Comparison of ENCODE assay signal across 9 cellular contexts in genomic region chr11:57903441-57904123, GRCh38.
DNase-seq lines count a peak whose midpoint lies in the region; ATAC-seq lines count a peak whose summit lies in the region.
"Had no signal": no experiment of that assay in that cellular context is flagged by ENCODE, and none has a peak within 500 bp of the region (broad histone marks: within the 10 kb centered on the region; RNA-seq: fewer than 3 reads in every experiment).

No MANE protein-coding gene starts in this region.

- no peak overlapping the region for H3K27ac Mint-ChIP-seq in activated T-helper 17 cell treated with anti-CD3 and anti-CD28 coated beads, Interleukin-2, amount 50 U/mL, for 72 hours
- no peak overlapping the region for H3K27ac Mint-ChIP-seq in natural killer cell treated with Interleukin-12 subunit alpha and Interleukin-12 subunit beta and Interleukin-15 and Interleukin-18, amount 100 ng/mL, for 72 hours
- H3K27ac Mint-ChIP-seq: brain had no signal

- H3K4me3 Mint-ChIP-seq in activated T-helper 17 cell treated with anti-CD3 and anti-CD28 coated beads, Interleukin-2, amount 50 U/mL, for 72 hours: no peak overlapping the region
- no peak overlapping the region for H3K4me3 Mint-ChIP-seq in natural killer cell treated with Interleukin-12 subunit alpha and Interleukin-12 subunit beta and Interleukin-15 and Interleukin-18, amount 100 ng/mL, for 72 hours
- H3K4me3 Mint-ChIP-seq: brain had no signal

- ATAC-seq in GM18508 (IDR thresholded peaks at IDR 0.05; ENCODE audit: insufficient read depth, unreplicated experiment) (peak; percentile 93), HG03442 (IDR thresholded peaks at IDR 0.05; ENCODE audit: unreplicated experiment) (peak; percentile 97), HG02852 (IDR thresholded peaks at IDR 0.05; ENCODE audit: unreplicated experiment) (no peak), HG03457 (IDR thresholded peaks at IDR 0.05; ENCODE audit: unreplicated experiment) (no peak)
- peak; percentile 69 for ATAC-seq in activated T-helper 17 cell treated with anti-CD3 and anti-CD28 coated beads, Interleukin-2, amount 50 U/mL, for 72 hours (replicated peaks)
- ATAC-seq in natural killer cell treated with Interleukin-12 subunit alpha and Interleukin-12 subunit beta and Interleukin-15 and Interleukin-18, amount 100 ng/mL, for 72 hours: peak; percentile 78 to 84

- H3K9me3 Mint-ChIP-seq in activated T-helper 17 cell treated with anti-CD3 and anti-CD28 coated beads, Interleukin-2, amount 50 U/mL, for 72 hours: no peaks in the 10 kb centered on the region
- H3K9me3 Mint-ChIP-seq in natural killer cell treated with Interleukin-12 subunit alpha and Interleukin-12 subunit beta and Interleukin-15 and Interleukin-18, amount 100 ng/mL, for 72 hours: peaks cover 4% of the 10 kb centered on the region

- H3K4me1 Mint-ChIP-seq in activated T-helper 17 cell treated with anti-CD3 and anti-CD28 coated beads, Interleukin-2, amount 50 U/mL, for 72 hours: peaks cover 4% of the 10 kb centered on the region
- H3K4me1 Mint-ChIP-seq in natural killer cell treated with Interleukin-12 subunit alpha and Interleukin-12 subunit beta and Interleukin-15 and Interleukin-18, amount 100 ng/mL, for 72 hours (ENCODE audit: low read depth in 2 of 2): peaks cover 7 to 9% of the 10 kb centered on the region in 2 donors
- H3K4me1 Mint-ChIP-seq: brain had no signal

- no peaks in the 10 kb centered on the region for H3K36me3 Mint-ChIP-seq in activated T-helper 17 cell treated with anti-CD3 and anti-CD28 coated beads, Interleukin-2, amount 50 U/mL, for 72 hours (ENCODE audit: low read depth)
- H3K36me3 Mint-ChIP-seq in natural killer cell treated with Interleukin-12 subunit alpha and Interleukin-12 subunit beta and Interleukin-15 and Interleukin-18, amount 100 ng/mL, for 72 hours: no peaks in the 10 kb centered on the region
- H3K36me3 Mint-ChIP-seq: brain had no signal

- DNase-seq in natural killer cell treated with Interleukin-12 subunit alpha and Interleukin-12 subunit beta and Interleukin-15 and Interleukin-18, amount 100 ng/mL, for 72 hours (ENCODE audit: low spot score): peak; percentile 62
- DNase-seq in globus pallidus (ENCODE audit: low spot score): no peak
- DNase-seq in DMS79 treated with DMSO at 0.1 percent for 48 hours (lab: John Stamatoyannopoulos, UW): no peak

- peaks cover 18% of the 10 kb centered on the region for H3K27me3 Mint-ChIP-seq in activated T-helper 17 cell treated with anti-CD3 and anti-CD28 coated beads, Interleukin-2, amount 50 U/mL, for 72 hours
- H3K27me3 Mint-ChIP-seq in natural killer cell treated with Interleukin-12 subunit alpha and Interleukin-12 subunit beta and Interleukin-15 and Interleukin-18, amount 100 ng/mL, for 72 hours: peaks cover 3 to 8% of the 10 kb centered on the region in 2 donors

Comparison
In these comparisons a context has a peak if more than half of its experiments do, and no peak if none do; other contexts are left out.
1. ATAC-seq: peak in GM18508 (single experiment), HG03442 (single experiment), activated T-helper 17 cell treated with anti-CD3 and anti-CD28 coated beads, Interleukin-2, amount 50 U/mL, for 72 hours (single experiment) and natural killer cell treated with Interleukin-12 subunit alpha and Interleukin-12 subunit beta and Interleukin-15 and Interleukin-18, amount 100 ng/mL, for 72 hours (2 of 2); none in HG02852 (single experiment) and HG03457 (single experiment).